21 cellular contexts compared by ENCODE assay signal in genomic region chr10:34112431-34112830, GRCh38.
"Had no signal": no experiment of that assay in that cellular context is flagged by ENCODE, and none has a peak within 500 bp of the region (broad histone marks: within the 10 kb centered on the region; RNA-seq: fewer than 3 reads in every experiment).

No MANE protein-coding gene starts in this region.

- H3K4me1 Mint-ChIP-seq: activated CD4-positive, alpha-beta T cell treated with anti-CD3 and anti-CD28 coated beads for 36 hours; activated naive CD8-positive, alpha-beta T cell treated with anti-CD3 and anti-CD28 coated beads for 36 hours; immature natural killer cell had no signal

- DNase-seq: activated CD4-positive, alpha-beta T cell treated with anti-CD3 and anti-CD28 coated beads for 36 hours; activated CD4-positive, alpha-beta T cell treated with anti-CD3 and anti-CD28 coated beads, Interleukin-2, amount 50 U/mL, for 48 hours; activated naive CD8-positive, alpha-beta T cell treated with anti-CD3 and anti-CD28 coated beads for 36 hours; activated T-cell treated with anti-CD3 and anti-CD28 coated beads for 4 hours; caudate nucleus; effector memory CD8-positive, alpha-beta T cell; esophagus squamous epithelium; immature natural killer cell; kidney glomerular epithelial cell; left ventricle myocardium inferior; mammary epithelial cell; stimulated activated CD4-positive, alpha-beta T cell treated with anti-CD3 and anti-CD28 coated beads, Interleukin-2, amount 100 ng/mL, for 48 hours had no signal

- FAIRE-seq: TTC549 had no signal

- H3K27ac Mint-ChIP-seq: activated CD4-positive, alpha-beta T cell treated with anti-CD3 and anti-CD28 coated beads for 36 hours; activated naive CD8-positive, alpha-beta T cell treated with anti-CD3 and anti-CD28 coated beads for 36 hours; activated T-helper 1 cell treated with anti-CD3 and anti-CD28 coated beads, Interleukin-12 subunit alpha, Interleukin-12 subunit beta, Interleukin-2, Interleukin-4 antibody, amounts not matched to agents 30 ng/mL and 10 ng/mL and 1 ng/mL, durations not matched to agents 14 hours and 24 hours and 36 hours; effector memory CD8-positive, alpha-beta T cell; progenitor cell of endocrine pancreas; stimulated activated naive CD8-positive, alpha-beta T cell treated with anti-CD3 and anti-CD28 coated beads, Interleukin-15, Interleukin-2, amounts not matched to agents 100 ng/mL and 50 ng/mL, for 24 hours; T-helper 2 cell treated with Interferon-gamma antibody and Interleukin-4, amounts not matched to agents 5 μg/mL and 100 μg/mL, for 36 hours; type B pancreatic cell had no signal

- H3K36me3 Mint-ChIP-seq: activated naive CD8-positive, alpha-beta T cell treated with anti-CD3 and anti-CD28 coated beads for 36 hours; immature natural killer cell; WTC11 had no signal

- H3K4me3 Mint-ChIP-seq: activated CD4-positive, alpha-beta T cell treated with anti-CD3 and anti-CD28 coated beads for 36 hours; activated naive CD8-positive, alpha-beta T cell treated with anti-CD3 and anti-CD28 coated beads for 36 hours; activated T-helper 1 cell treated with anti-CD3 and anti-CD28 coated beads, Interleukin-12 subunit alpha, Interleukin-12 subunit beta, Interleukin-2, Interleukin-4 antibody, amounts not matched to agents 30 ng/mL and 10 ng/mL and 1 ng/mL, durations not matched to agents 14 hours and 24 hours and 36 hours; brain; effector memory CD8-positive, alpha-beta T cell; immature natural killer cell; neural crest cell; stimulated activated naive CD8-positive, alpha-beta T cell treated with anti-CD3 and anti-CD28 coated beads, Interleukin-15, Interleukin-2, amounts not matched to agents 100 ng/mL and 50 ng/mL, for 24 hours; T-helper 2 cell treated with Interferon-gamma antibody and Interleukin-4, amounts not matched to agents 5 μg/mL and 100 μg/mL, for 36 hours; type B pancreatic cell; WTC11 had no signal

- H3K9me3 Mint-ChIP-seq: activated naive CD8-positive, alpha-beta T cell treated with anti-CD3 and anti-CD28 coated beads for 36 hours; activated T-helper 1 cell treated with anti-CD3 and anti-CD28 coated beads, Interleukin-12 subunit alpha, Interleukin-12 subunit beta, Interleukin-2, Interleukin-4 antibody, amounts not matched to agents 30 ng/mL and 10 ng/mL and 1 ng/mL, durations not matched to agents 14 hours and 24 hours and 36 hours; brain; immature natural killer cell; neural crest cell; stimulated activated naive CD8-positive, alpha-beta T cell treated with anti-CD3 and anti-CD28 coated beads, Interleukin-15, Interleukin-2, amounts not matched to agents 100 ng/mL and 50 ng/mL, for 24 hours; T-helper 2 cell treated with Interferon-gamma antibody and Interleukin-4, amounts not matched to agents 5 μg/mL and 100 μg/mL, for 36 hours; WTC11 had no signal

- H3K4me3 ChIP-seq: esophagus squamous epithelium, left ventricle myocardium inferior had no signal

- H3K27me3 Mint-ChIP-seq: activated CD4-positive, alpha-beta T cell treated with anti-CD3 and anti-CD28 coated beads for 36 hours; activated naive CD8-positive, alpha-beta T cell treated with anti-CD3 and anti-CD28 coated beads for 36 hours; brain; effector memory CD8-positive, alpha-beta T cell; progenitor cell of endocrine pancreas; stimulated activated naive CD8-positive, alpha-beta T cell treated with anti-CD3 and anti-CD28 coated beads, Interleukin-15, Interleukin-2, amounts not matched to agents 100 ng/mL and 50 ng/mL, for 24 hours; type B pancreatic cell had no signal
